Comparison of ENCODE assay signal across 1 cellular context in the genomic region with DNA sequence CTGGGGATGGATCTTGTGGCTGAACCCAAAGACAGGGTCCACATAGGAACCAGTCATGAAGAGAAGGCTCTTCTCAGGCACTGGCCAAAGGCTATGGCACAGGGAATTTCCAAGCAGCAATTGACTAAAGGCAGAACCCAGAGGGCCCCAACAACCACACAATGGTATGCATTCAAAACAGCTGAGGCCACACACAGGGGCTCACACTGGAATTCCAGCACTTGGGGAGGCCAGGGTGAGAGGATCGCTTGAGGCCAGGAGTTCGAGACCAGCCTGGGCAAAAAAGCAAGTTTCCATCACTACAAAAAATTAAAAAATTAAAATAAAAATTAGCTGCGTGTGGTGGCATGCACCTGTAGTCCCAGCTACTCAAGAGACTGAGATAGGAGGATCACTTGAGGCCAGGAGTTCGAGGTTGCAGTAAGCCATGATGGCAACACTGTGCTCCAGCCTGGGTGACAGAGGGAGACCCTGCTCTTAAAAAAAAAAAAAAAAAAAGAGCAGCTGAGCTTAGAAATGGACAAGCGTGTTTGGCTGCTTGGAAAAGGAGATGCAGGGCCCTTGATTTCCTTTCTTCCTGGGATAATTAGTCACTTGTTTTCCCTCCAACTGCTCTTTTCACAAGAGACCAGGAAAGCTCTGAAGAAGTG.
TF ChIP-seq lines count a peak whose summit lies in the region.

No MANE protein-coding gene starts in this region.

TF ChIP-seq in IMR-90, 13 proteins besides CTCF, POLR2A, EP300 and RAD21:
- TF ChIP-seq NFE2L2 (IDR thresholded peaks at IDR 0.05; ENCODE audit: low read depth, low read length) (no peak), CEBPB (IDR thresholded peaks at IDR 0.05; ENCODE audit: low read depth, low read length) (no peak), CHD1 (IDR thresholded peaks at IDR 0.05; ENCODE audit: low read depth, low read length) (no peak), MXI1 (IDR thresholded peaks at IDR 0.05; ENCODE audit: borderline replicate concordance, low read depth, low read length) (no peak), RFX5 (IDR thresholded peaks at IDR 0.05; ENCODE audit: low read depth, low read length) (no peak), RCOR1 (IDR thresholded peaks at IDR 0.05; ENCODE audit: insufficient replicate concordance, low read length) (no peak), FOS (IDR thresholded peaks at IDR 0.05; ENCODE audit: low read depth, low read length) (no peak), BHLHE40 (IDR thresholded peaks at IDR 0.05; ENCODE audit: low read depth, low read length) (no peak), MAZ (IDR thresholded peaks at IDR 0.05; ENCODE audit: borderline replicate concordance, low read depth, low read length) (no peak), SMC3 (IDR thresholded peaks at IDR 0.05; ENCODE audit: low read depth, low read length) (no peak), MAFK (IDR thresholded peaks at IDR 0.05; ENCODE audit: low read depth, low read length) (no peak)
- TF ChIP-seq, protein P1, sequence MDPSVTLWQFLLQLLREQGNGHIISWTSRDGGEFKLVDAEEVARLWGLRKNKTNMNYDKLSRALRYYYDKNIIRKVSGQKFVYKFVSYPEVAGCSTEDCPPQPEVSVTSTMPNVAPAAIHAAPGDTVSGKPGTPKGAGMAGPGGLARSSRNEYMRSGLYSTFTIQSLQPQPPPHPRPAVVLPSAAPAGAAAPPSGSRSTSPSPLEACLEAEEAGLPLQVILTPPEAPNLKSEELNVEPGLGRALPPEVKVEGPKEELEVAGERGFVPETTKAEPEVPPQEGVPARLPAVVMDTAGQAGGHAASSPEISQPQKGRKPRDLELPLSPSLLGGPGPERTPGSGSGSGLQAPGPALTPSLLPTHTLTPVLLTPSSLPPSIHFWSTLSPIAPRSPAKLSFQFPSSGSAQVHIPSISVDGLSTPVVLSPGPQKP (IDR thresholded peaks at IDR 0.05; ENCODE audit: borderline replicate concordance, low read depth, low read length): no peak
- TF ChIP-seq, protein P2, sequence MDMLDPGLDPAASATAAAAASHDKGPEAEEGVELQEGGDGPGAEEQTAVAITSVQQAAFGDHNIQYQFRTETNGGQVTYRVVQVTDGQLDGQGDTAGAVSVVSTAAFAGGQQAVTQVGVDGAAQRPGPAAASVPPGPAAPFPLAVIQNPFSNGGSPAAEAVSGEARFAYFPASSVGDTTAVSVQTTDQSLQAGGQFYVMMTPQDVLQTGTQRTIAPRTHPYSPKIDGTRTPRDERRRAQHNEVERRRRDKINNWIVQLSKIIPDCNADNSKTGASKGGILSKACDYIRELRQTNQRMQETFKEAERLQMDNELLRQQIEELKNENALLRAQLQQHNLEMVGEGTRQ (IDR thresholded peaks at IDR 0.05; ENCODE audit: low read depth, low read length): no peak
